Comparison of ENCODE assay signal across 8 cellular contexts in the genomic region with DNA sequence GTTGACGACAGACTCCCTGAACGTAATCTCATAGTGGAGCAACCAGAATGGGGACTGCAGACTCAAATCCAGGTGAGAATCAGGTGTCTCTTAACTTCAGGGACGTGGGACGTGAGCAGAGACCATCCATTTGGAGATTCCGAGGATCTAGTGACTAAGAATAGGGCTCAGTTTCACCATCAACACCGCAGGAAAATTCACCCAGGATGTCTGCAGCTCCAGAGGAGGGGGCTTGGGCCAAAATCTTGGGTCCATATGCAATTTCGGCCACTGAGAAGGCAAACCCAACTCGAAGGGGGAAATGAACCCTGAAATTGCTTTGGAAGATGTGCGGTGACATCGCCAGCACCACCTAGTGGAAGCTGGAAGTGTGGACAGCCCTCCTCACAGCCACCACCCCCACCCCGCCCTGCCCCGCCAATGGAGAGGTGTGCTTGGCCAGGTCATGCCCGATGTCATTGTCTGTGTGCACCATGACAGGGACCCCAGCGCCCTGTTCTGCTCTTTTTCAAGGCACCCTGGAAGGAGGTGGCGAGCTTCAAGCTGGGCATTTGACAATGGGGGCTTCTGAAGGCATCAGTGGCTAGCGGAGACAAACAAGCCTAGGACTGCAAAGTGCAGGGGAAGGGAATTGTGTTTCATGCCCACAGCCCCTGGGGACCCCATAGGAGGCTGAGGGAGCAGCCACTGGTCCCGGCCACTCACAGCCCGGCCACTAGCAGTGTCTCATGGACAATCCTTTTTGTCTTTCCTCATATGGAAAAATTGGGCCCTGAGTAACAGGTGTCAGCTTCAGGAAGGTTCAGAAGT. TPM values are rescaled to one million over a fixed set of nuclear protein-coding genes. Genes with fewer than 3 reads are reported as not detected.
DNase-seq lines count a peak whose midpoint lies in the region; ATAC-seq and TF ChIP-seq lines count a peak whose summit lies in the region.

No MANE protein-coding gene starts in this region.

- H3K4me3 ChIP-seq in HAP-1, result no peak overlapping the region

- H3K27me3 ChIP-seq in HAP-1 (ENCODE audit: low read depth), result no peaks in the 10 kb centered on the region

- TF ChIP-seq CTCF in CD14-positive monocyte (IDR thresholded peaks at IDR 0.05), result peak; percentile 82

- peak overlapping the region in 1 of 7 donors; percentile 57 for H3K27ac Mint-ChIP-seq in CD14-positive monocyte

- peaks cover 32% of the 10 kb centered on the region for H3K4me1 Mint-ChIP-seq in CD14-positive monocyte

- peaks cover 0 to 2% (median 1%) of the 10 kb centered on the region in 3 donors for H3K27me3 Mint-ChIP-seq in CD14-positive monocyte (ENCODE audit: low read depth in 3 of 3)

- no peaks in the 10 kb centered on the region for H3K9me3 Mint-ChIP-seq in CD14-positive monocyte

- peak; percentile 68 for ATAC-seq in Right ventricle myocardium superior (ENCODE audit: poor library complexity)
- ATAC-seq in HG02571 (IDR thresholded peaks at IDR 0.05; ENCODE audit: unreplicated experiment), result no peak

- no peak for DNase-seq in CD14-positive monocyte (ENCODE audit: low spot score)
- DNase-seq in HAP-1 (ENCODE audit: low spot score in 2 of 2), result peak; percentile 42 to 75
- DNase-seq in SK-N-DZ (ENCODE audit: low spot score), result peak; percentile 45
- DNase-seq in activated naive CD4-positive, alpha-beta T cell treated with anti-CD3 and anti-CD28 coated beads, Interleukin-2, amount 50 U/mL, for 16 hours, result peak; percentile 70
- DNase-seq in Right ventricle myocardium superior, result no peak
- peak; percentile 57 for DNase-seq in renal cortical epithelial cell (ENCODE audit: low read depth)
- DNase-seq in NCI-H226, result no peak

- in situ Hi-C loops in HAP-1 (cut with MboI; ENCODE audit: low sequenced_read_pairs), result no loop called here

- H3K36me3 ChIP-seq in HAP-1 (replicated peaks), result peaks cover 18% of the 10 kb centered on the region

- no peaks in the 10 kb centered on the region for H3K9me3 ChIP-seq in HAP-1

- no peak overlapping the region for H3K4me3 Mint-ChIP-seq in CD14-positive monocyte

- H3K36me3 Mint-ChIP-seq in CD14-positive monocyte, result peaks cover 23 to 31% of the 10 kb centered on the region in 2 donors

- intact Hi-C loops in CD14-positive monocyte (cut with micrococcal nuclease), result loop anchor here (5.0 to 10.0 kb wide), 2 partner anchors 83 to 85 kb away; no protein-coding TSS in a partner anchor
- intact Hi-C loops in Right ventricle myocardium superior (cut with DNase I), result loop anchor here (5.0 kb wide), 1 partner anchor 80 kb away; no protein-coding TSS in a partner anchor

- H3K4me1 ChIP-seq in HAP-1, result no peaks in the 10 kb centered on the region

RNA-seq across cellular contexts. Expression of a gene that starts 24.8 kb away (rescaled TPM):
- polyA plus RNA-seq in CD14-positive monocyte, result 1 to 10 TPM; 3.4 to 6.1 TPM
- not detected in 2 replicates for polyA plus RNA-seq in SK-N-DZ (2014; cell fraction: cytosol; rRNA removed)
- not detected in 2 replicates for polyA plus RNA-seq in SK-N-DZ (2014; cell fraction: nucleus; rRNA removed)
- 16.8 TPM for total RNA-seq in Right ventricle myocardium superior
- 155 and 247 TPM in 2 replicates for total RNA-seq in renal cortical epithelial cell

RNA-seq across cellular contexts. Expression of a gene that starts 38.4 kb away (rescaled TPM):
- polyA plus RNA-seq in CD14-positive monocyte, result 10 to 100 TPM; 12.6 to 13.2 TPM
- 1.6 and 3.2 TPM in 2 replicates for polyA plus RNA-seq in SK-N-DZ (2014; cell fraction: cytosol; rRNA removed)
- polyA plus RNA-seq in SK-N-DZ (2014; cell fraction: nucleus; rRNA removed), result 1.2 and 2.0 TPM in 2 replicates
- total RNA-seq in Right ventricle myocardium superior (58.6 TPM), renal cortical epithelial cell (154 and 157 TPM in 2 replicates)

Comparison
In these comparisons a context has a peak if more than half of its experiments do, and no peak if none do; other contexts are left out.
1. DNase-seq: peak in HAP-1 (2 of 2), SK-N-DZ (single experiment), activated naive CD4-positive, alpha-beta T cell treated with anti-CD3 and anti-CD28 coated beads, Interleukin-2, amount 50 U/mL, for 16 hours (single experiment) and renal cortical epithelial cell (single experiment); none in CD14-positive monocyte (single experiment), Right ventricle myocardium superior (single experiment) and NCI-H226 (single experiment).